ENCODE assay signal across 1 cellular context in the genomic region with DNA sequence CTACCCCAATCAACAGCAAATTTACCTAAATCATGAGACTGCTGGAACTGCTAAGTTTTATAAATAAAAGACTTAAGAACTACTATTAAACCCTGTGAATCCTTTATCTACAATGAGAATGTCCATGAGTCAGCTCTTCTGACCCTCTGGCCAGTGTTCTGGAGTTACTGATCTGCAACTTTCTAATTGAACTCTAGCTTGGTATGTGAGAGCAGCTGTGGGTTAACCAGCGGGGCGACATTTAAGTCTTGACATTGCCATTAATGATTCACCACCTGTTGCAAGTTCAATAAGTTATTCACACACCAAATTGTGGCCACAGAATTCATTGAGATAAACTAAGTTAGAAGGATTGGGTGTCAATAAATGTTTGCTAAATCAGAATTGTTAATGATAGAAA.
TF ChIP-seq lines count a peak whose summit lies in the region.

No MANE protein-coding gene starts in this region.

TF ChIP-seq in H1, 55 proteins besides CTCF, POLR2A, EP300 and RAD21:
- no peak for TF ChIP-seq SUZ12 (IDR thresholded peaks at IDR 0.05; ENCODE audit: low read length)
- no peak for TF ChIP-seq CBX8 (IDR thresholded peaks at IDR 0.05; ENCODE audit: borderline replicate concordance, low read depth, low read length)
- TF ChIP-seq RBBP5 (IDR thresholded peaks at IDR 0.05; ENCODE audit: borderline replicate concordance, low read depth, low read length): no peak
- TF ChIP-seq POLR2AphosphoS5 (IDR thresholded peaks at IDR 0.05; ENCODE audit: low read depth, low read length): no peak
- TF ChIP-seq MAFK (IDR thresholded peaks at IDR 0.05; ENCODE audit: low read depth, low read length): no peak
- TF ChIP-seq SP4 (IDR thresholded peaks at IDR 0.05; ENCODE audit: low read length): no peak
- TF ChIP-seq FOSL1 (IDR thresholded peaks at IDR 0.05; ENCODE audit: insufficient read depth, low read depth, low read length): no peak
- no peak for TF ChIP-seq CREB1 (IDR thresholded peaks at IDR 0.05)
- no peak for TF ChIP-seq TBP (IDR thresholded peaks at IDR 0.05; ENCODE audit: low read depth, low read length)
